ENCODE assay signal across 18 cellular contexts in genomic region chr10:44997105-44997748, GRCh38. TPM values are rescaled to one million over a fixed set of nuclear protein-coding genes. Genes with fewer than 3 reads are reported as not detected.
DNase-seq lines count a peak whose midpoint lies in the region; ATAC-seq and TF ChIP-seq lines count a peak whose summit lies in the region.
"Had no signal": no experiment of that assay in that cellular context is flagged by ENCODE, and none has a peak within 500 bp of the region (broad histone marks: within the 10 kb centered on the region; RNA-seq: fewer than 3 reads in every experiment).

No MANE protein-coding gene starts in this region.

- peaks cover 3% of the 10 kb centered on the region for H3K9me3 Mint-ChIP-seq in activated CD4-positive, alpha-beta memory T cell treated with anti-CD3 and anti-CD28 coated beads for 36 hours
- H3K9me3 Mint-ChIP-seq: mesothelial cell of epicardium; stimulated activated memory B cell treated with anti-CD40 and anti-IgM and Interleukin-4, amounts not matched to agents 10 μg/mL and 1 μg/mL and 100 μg/mL, for 72 hours had no signal

- intact Hi-C loops in heart left ventricle (cut with DNase I) (loop anchor here in 1 of 10 donors (10.0 kb wide), 2 partner anchors 1028 to 1322 kb away; no protein-coding TSS in a partner anchor), cardiac septum (cut with DNase I) (loop anchor here (5.0 kb wide), 1 partner anchor 1860 kb away; the partner anchor contains the start of gene CSGALNACT2), psoas muscle (cut with DNase I) (no loop called here), vagina (cut with DNase I) (no loop called here), A673 (cut with micrococcal nuclease; ENCODE audit: unreplicated experiment) (no loop called here)
- intact Hi-C loops in activated CD4-positive, alpha-beta memory T cell treated with anti-CD3 and anti-CD28 coated beads for 36 hours (cut with micrococcal nuclease), result no loop called here

- no peak overlapping the region for H3K4me3 Mint-ChIP-seq in activated CD4-positive, alpha-beta memory T cell treated with anti-CD3 and anti-CD28 coated beads for 36 hours
- H3K4me3 Mint-ChIP-seq: mesothelial cell of epicardium; stimulated activated memory B cell treated with anti-CD40 and anti-IgM and Interleukin-4, amounts not matched to agents 10 μg/mL and 1 μg/mL and 100 μg/mL, for 72 hours had no signal

- H3K4me2 ChIP-seq in hepatocyte, result no peak overlapping the region

- 80 to 91% (median 86%) methylated on average over 6 of the region's 6 CpGs for WGBS in heart left ventricle, 4 donors
- WGBS in hepatocyte (ENCODE audit: low lambda C conversion rate, missing lambda C conversion rate), result 93% methylated on average over 6 of the region's 6 CpGs
- 65 to 78% (median 69%) methylated on average over 6 of the region's 6 CpGs for WGBS in psoas muscle, 3 donors

- CTCF ChIA-PET in A673 (lab: Charles Lee), result no interaction called here
- CTCF ChIA-PET in activated CD4-positive, alpha-beta memory T cell treated with anti-CD3 and anti-CD28 coated beads for 36 hours (lab: Charles Lee), result no interaction called here

- H3K79me2 ChIP-seq in hepatocyte, result peaks cover 8% of the 10 kb centered on the region

- H3K4me1 Mint-ChIP-seq in activated CD4-positive, alpha-beta memory T cell treated with anti-CD3 and anti-CD28 coated beads for 36 hours (ENCODE audit: low read depth), result peaks cover 26% of the 10 kb centered on the region

- H4K20me1 ChIP-seq in hepatocyte (ENCODE audit: insufficient read depth, poor library complexity, severe bottlenecking), result no peaks in the 10 kb centered on the region

- POLR2A ChIA-PET in A673 (lab: Charles Lee; ENCODE audit: low non-redundant PET), result no interaction called here
- POLR2A ChIA-PET in activated CD4-positive, alpha-beta memory T cell treated with anti-CD3 and anti-CD28 coated beads for 36 hours (lab: Charles Lee), result no interaction called here

- H3K27me3 ChIP-seq in heart left ventricle (no peaks in the 10 kb centered on the region), hepatocyte (no peaks in the 10 kb centered on the region), psoas muscle (ENCODE audit: insufficient read depth in 3 of 3, low read length in 2 of 3) (no peaks in the 10 kb centered on the region), vagina (no peaks in the 10 kb centered on the region), A673 (replicated peaks; ENCODE audit: insufficient read depth, low read depth, low read length, poor library complexity) (no peaks in the 10 kb centered on the region)

- H3K27ac ChIP-seq in heart left ventricle, result peak overlapping the region; percentile 80 to 98 (median 95)
- peak overlapping the region; percentile 66 for H3K27ac ChIP-seq in hepatocyte
- H3K27ac ChIP-seq in psoas muscle, result peak overlapping the region; percentile 87
- peak overlapping the region; percentile 92 for H3K27ac ChIP-seq in vagina
- no peak overlapping the region for H3K27ac ChIP-seq in A673 (ENCODE audit: low read depth, low read length, poor library complexity, severe bottlenecking)

- no peak for TF ChIP-seq POLR2A in heart left ventricle (IDR thresholded peaks at IDR 0.05)
- TF ChIP-seq POLR2A in vagina (IDR thresholded peaks at IDR 0.05), result no peak

- H3K9me2 ChIP-seq in hepatocyte (replicated peaks; ENCODE audit: insufficient read depth), result no peaks in the 10 kb centered on the region

- H2AFZ ChIP-seq in hepatocyte, result no peak overlapping the region

- DNase-seq in heart left ventricle (no peak), cardiac septum (ENCODE audit: low spot score) (no peak), hepatocyte (ENCODE audit: low spot score) (no peak), psoas muscle (no peak), vagina (ENCODE audit: extremely low spot score in 2 of 2) (peak; percentile 46 to 60), A673 (ENCODE audit: low spot score) (no peak), DMS79 treated with DMSO at 0.1 percent for 48 hours (lab: John Stamatoyannopoulos, UW) (no peak)
- DNase-seq in activated CD4-positive, alpha-beta memory T cell treated with anti-CD3 and anti-CD28 coated beads for 36 hours, result no peak
- DNase-seq: ACHN; COR-L47; Kasumi-1; NCI-H2029 treated with DMSO at 0.1 percent for 48 hours; SIG-M5; stimulated activated CD4-positive, alpha-beta T cell treated with anti-CD3 and anti-CD28 coated beads, Interleukin-4, amount 100 ng/mL, for 4 hours had no signal

- peak overlapping the region in 1 of 12 donors; percentile 1 for H3K4me3 ChIP-seq in heart left ventricle
- H3K4me3 ChIP-seq in hepatocyte, result no peak overlapping the region
- H3K4me3 ChIP-seq in psoas muscle, result no peak overlapping the region
- H3K4me3 ChIP-seq in vagina, result no peak overlapping the region
- no peak overlapping the region for H3K4me3 ChIP-seq in A673 (ENCODE audit: low read depth, low read length, poor library complexity, severe bottlenecking)
- H3K4me3 ChIP-seq: HAP-1 had no signal

- TF ChIP-seq CTCF in heart left ventricle (IDR thresholded peaks at IDR 0.05), result no peak
- no peak for TF ChIP-seq CTCF in hepatocyte (IDR thresholded peaks at IDR 0.05; ENCODE audit: poor library complexity)
- TF ChIP-seq CTCF in psoas muscle (IDR thresholded peaks at IDR 0.05), result no peak
- TF ChIP-seq CTCF in vagina (IDR thresholded peaks at IDR 0.05), result no peak
- TF ChIP-seq CTCF in A673 (conservative IDR thresholded peaks at IDR 0.05; ENCODE audit: low read depth, low read length), result no peak

- peaks cover 15 to 88% (median 77%) of the 10 kb centered on the region in 12 donors for H3K4me1 ChIP-seq in heart left ventricle
- peaks cover 28% of the 10 kb centered on the region for H3K4me1 ChIP-seq in hepatocyte (ENCODE audit: insufficient read depth)
- peaks cover 38% of the 10 kb centered on the region for H3K4me1 ChIP-seq in psoas muscle
- H3K4me1 ChIP-seq in vagina, result peaks cover 80% of the 10 kb centered on the region
- peaks cover 6% of the 10 kb centered on the region for H3K4me1 ChIP-seq in A673 (ENCODE audit: insufficient read depth, low read length, poor library complexity, severe bottlenecking)

- H3K36me3 ChIP-seq in heart left ventricle (peaks cover 0 to 29% (median 18%) of the 10 kb centered on the region in 9 donors), hepatocyte (replicated peaks; ENCODE audit: insufficient read depth, low read depth) (no peaks in the 10 kb centered on the region), psoas muscle (ENCODE audit: insufficient read depth in 1 of 2, low read depth in 1 of 2) (peaks cover 0 to 12% of the 10 kb centered on the region in 2 donors), vagina (no peaks in the 10 kb centered on the region), A673 (ENCODE audit: insufficient read depth, low read length, poor library complexity, severe bottlenecking) (no peaks in the 10 kb centered on the region)
- H3K36me3 ChIP-seq: HAP-1 had no signal

- no peaks in the 10 kb centered on the region for H3K27me3 Mint-ChIP-seq in activated CD4-positive, alpha-beta memory T cell treated with anti-CD3 and anti-CD28 coated beads for 36 hours

- no TSS peak for BruUV-seq in A673 (replicated peaks; lab: Mats Ljungman, UMichigan)

- H3K27ac Mint-ChIP-seq in activated CD4-positive, alpha-beta memory T cell treated with anti-CD3 and anti-CD28 coated beads for 36 hours, result no peak overlapping the region
- H3K27ac Mint-ChIP-seq: stimulated activated memory B cell treated with anti-CD40 and anti-IgM and Interleukin-4, amounts not matched to agents 10 μg/mL and 1 μg/mL and 100 μg/mL, for 72 hours had no signal

- H3K9me3 ChIP-seq in heart left ventricle (no peaks in the 10 kb centered on the region), hepatocyte (ENCODE audit: low read depth) (no peaks in the 10 kb centered on the region), psoas muscle (no peaks in the 10 kb centered on the region), vagina (no peaks in the 10 kb centered on the region), A673 (ENCODE audit: low read depth, low read length, poor library complexity, severe bottlenecking) (no peaks in the 10 kb centered on the region)
- H3K9me3 ChIP-seq: HAP-1 had no signal

- peaks cover 7% of the 10 kb centered on the region for H3K36me3 Mint-ChIP-seq in activated CD4-positive, alpha-beta memory T cell treated with anti-CD3 and anti-CD28 coated beads for 36 hours
- H3K36me3 Mint-ChIP-seq: mesothelial cell of epicardium had no signal

- ATAC-seq in heart left ventricle (no peak), psoas muscle (no peak)
- ATAC-seq: esophagus mucosa; stimulated activated memory B cell treated with anti-CD40 and anti-IgM and Interleukin-4, amounts not matched to agents 10 μg/mL and 1 μg/mL and 100 μg/mL, for 72 hours had no signal

RNA-seq across cellular contexts. Expression of gene ZNF22, which starts 3.5 kb away (rescaled TPM):
- total RNA-seq in heart left ventricle (10 to 100 TPM; 12.7 to 16.8 (median 14.6) TPM), cardiac septum (14.9 TPM), hepatocyte (32.2 and 41.7 TPM in 2 replicates), psoas muscle (10 to 100 TPM; 11.2 to 15.9 (median 14.3) TPM), vagina (20.6 TPM), A673 (2021) (41.8 and 42.1 TPM in 2 replicates)
- polyA plus RNA-seq in heart left ventricle (10 to 100 TPM; 12.6 to 17.5 TPM), hepatocyte (20.5 and 25.9 TPM in 2 replicates), psoas muscle (10 to 100 TPM in 1 of 3 donors, 1 to 10 TPM in 2; 5.9 to 12.8 (median 8.1) TPM)
- 10 to 100 TPM; 19.3 to 19.9 TPM for total RNA-seq in activated CD4-positive, alpha-beta memory T cell treated with anti-CD3 and anti-CD28 coated beads for 36 hours

RNA-seq across cellular contexts. Expression of gene DEPP1, which starts 18.6 kb away (rescaled TPM):
- total RNA-seq in heart left ventricle (10 to 100 TPM; 11.0 to 76.5 (median 22.7) TPM), cardiac septum (45.5 TPM), hepatocyte (24.0 and 30.6 TPM in 2 replicates), psoas muscle (10 to 100 TPM; 28.2 to 37.4 (median 36.8) TPM), vagina (155 TPM), A673 (2021) (0.54 and 1.1 TPM in 2 replicates)
- polyA plus RNA-seq in heart left ventricle (10 to 100 TPM; 19.1 to 37.9 TPM), hepatocyte (45.6 and 54.7 TPM in 2 replicates), psoas muscle (100 to 1,000 TPM in 1 of 3 donors, 10 to 100 TPM in 2; 53.6 to 102 (median 79.3) TPM)
- total RNA-seq in activated CD4-positive, alpha-beta memory T cell treated with anti-CD3 and anti-CD28 coated beads for 36 hours, result under 1 TPM; 0.34 to 0.40 TPM

RNA-seq across cellular contexts. Expression of gene RASSF4, which starts 37.6 kb away (rescaled TPM):
- total RNA-seq in heart left ventricle (100 to 1,000 TPM in 4 of 9 donors, 10 to 100 TPM in 5; 64.4 to 125 (median 89.5) TPM), cardiac septum (47.5 TPM), hepatocyte (19.2 and 23.5 TPM in 2 replicates), psoas muscle (10 to 100 TPM; 15.2 to 44.0 (median 30.5) TPM), vagina (29.2 TPM), A673 (2021) (0.71 and 1.6 TPM in 2 replicates)
- polyA plus RNA-seq in heart left ventricle (10 to 100 TPM; 48.3 to 66.2 TPM), hepatocyte (20.1 and 26.8 TPM in 2 replicates), psoas muscle (10 to 100 TPM; 11.1 to 18.9 (median 17.0) TPM)
- total RNA-seq in activated CD4-positive, alpha-beta memory T cell treated with anti-CD3 and anti-CD28 coated beads for 36 hours, result 1 to 10 TPM in 1 of 2 experiments, under 1 TPM in 1; 0.77 to 1.1 TPM

Comparison
In these comparisons a context has a peak if more than half of its experiments do, and no peak if none do; other contexts are left out.
1. DNase-seq: peak in vagina (2 of 2); none in heart left ventricle (0 of 5), cardiac septum (single experiment), hepatocyte (single experiment), psoas muscle (0 of 2), A673 (single experiment), activated CD4-positive, alpha-beta memory T cell treated with anti-CD3 and anti-CD28 coated beads for 36 hours (single experiment) and DMS79 treated with DMSO at 0.1 percent for 48 hours (single experiment).